14 cellular contexts compared by ENCODE assay signal in the genomic region with DNA sequence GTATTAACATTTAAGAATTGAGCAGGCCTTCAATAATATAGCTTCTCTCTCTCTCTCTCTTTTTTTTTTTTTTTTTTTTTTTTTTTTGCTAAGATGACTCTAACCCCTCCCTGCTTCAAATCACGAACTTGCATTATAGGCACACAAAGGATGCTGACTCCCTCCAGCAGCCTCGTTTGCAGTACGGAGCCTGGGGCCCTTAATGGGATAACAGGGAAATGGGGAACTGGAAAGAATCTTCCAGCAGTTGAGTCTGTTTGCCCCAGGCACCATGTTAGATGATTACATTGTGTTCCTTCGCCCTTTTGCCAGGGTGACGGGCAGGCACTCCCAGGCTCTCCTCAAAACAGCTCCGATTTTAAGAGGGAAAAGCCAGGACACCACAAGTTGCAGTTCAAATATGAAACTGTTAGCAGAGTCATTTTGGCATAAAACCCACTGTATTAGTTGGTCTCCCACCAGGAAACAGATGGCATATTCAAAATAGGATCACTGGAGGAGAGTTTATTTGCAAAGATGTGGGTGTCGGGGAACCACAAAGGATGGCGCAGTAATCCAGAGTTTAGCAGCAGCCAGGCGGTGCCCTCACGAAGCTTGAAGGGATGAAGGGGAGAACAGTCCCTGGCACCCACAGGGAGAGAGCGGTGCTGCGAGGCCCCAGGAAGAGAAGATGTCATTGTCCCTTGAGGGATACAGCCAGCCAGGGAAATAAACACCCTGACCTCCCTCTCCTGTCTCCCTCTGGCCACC. TPM values are rescaled to one million over a fixed set of nuclear protein-coding genes. Genes with fewer than 3 reads are reported as not detected.
DNase-seq lines count a peak whose midpoint lies in the region; ATAC-seq, FAIRE-seq and TF ChIP-seq lines count a peak whose summit lies in the region.
"Had no signal": no experiment of that assay in that cellular context is flagged by ENCODE, and none has a peak within 500 bp of the region (broad histone marks: within the 10 kb centered on the region; RNA-seq: fewer than 3 reads in every experiment).

No MANE protein-coding gene starts in this region.

- no peaks in the 10 kb centered on the region for H3K27me3 ChIP-seq in BLaER1 treated with 17β-estradiol and CSF1 and Interleukin-3, amounts not matched to agents 10 nM and 100 nM
- peaks cover 11% of the 10 kb centered on the region for H3K27me3 ChIP-seq in astrocyte (ENCODE audit: insufficient read depth, low read length)
- no peaks in the 10 kb centered on the region for H3K27me3 ChIP-seq in stomach

- H3K36me3 ChIP-seq in BLaER1 treated with 17β-estradiol and CSF1 and Interleukin-3, amounts not matched to agents 10 nM and 100 nM, result peaks cover 0 to 20% (median 0%) of the 10 kb centered on the region in 11 experiments; a peak in 3 of 22 replicates
- H3K36me3 ChIP-seq in astrocyte (ENCODE audit: insufficient read depth, low read length) (no peaks in the 10 kb centered on the region), stomach (no peaks in the 10 kb centered on the region)

- no peak for ATAC-seq in GM21529 (IDR thresholded peaks at IDR 0.05; ENCODE audit: unreplicated experiment)

- peak overlapping the region; percentile 10 for H2AFZ ChIP-seq in astrocyte (ENCODE audit: low read depth, low read length)

- TF ChIP-seq CTCF in astrocyte (IDR thresholded peaks at IDR 0.05; ENCODE audit: insufficient read depth, low read depth, low read length) (no peak), stomach (IDR thresholded peaks at IDR 0.05) (no peak)

- H3K9me3 ChIP-seq in BLaER1 treated with 17β-estradiol and CSF1 and Interleukin-3, amounts not matched to agents 10 nM and 100 nM (replicated peaks in 1 of 11), result peaks cover 0 to 2% (median under 1%) of the 10 kb centered on the region in 11 experiments; a peak in 10 of 22 replicates
- H3K9me3 ChIP-seq in astrocyte (ENCODE audit: insufficient read depth, low read depth, low read length) (no peaks in the 10 kb centered on the region), stomach (no peaks in the 10 kb centered on the region)
- H3K9me3 ChIP-seq: mucosa of descending colon had no signal

- no peaks in the 10 kb centered on the region for H3K36me3 Mint-ChIP-seq in astrocyte (ENCODE audit: low read depth, unreplicated experiment)
- H3K36me3 Mint-ChIP-seq: activated naive CD4-positive, alpha-beta T cell treated with anti-CD3 and anti-CD28 coated beads, Interleukin-2, amount 50 U/mL, for 72 hours had no signal

- no peaks in the 10 kb centered on the region for H3K79me2 ChIP-seq in astrocyte (ENCODE audit: insufficient read depth, low read length)

- H3K9ac ChIP-seq in BLaER1 treated with 17β-estradiol and CSF1 and Interleukin-3, amounts not matched to agents 10 nM and 100 nM, result peak overlapping the region in 4 of 11 experiments; percentile 2 to 50 (median 29); a peak in 5 of 22 replicates
- H3K9ac ChIP-seq in astrocyte (ENCODE audit: low read length), result no peak overlapping the region

- FAIRE-seq in astrocyte (lab: Jason Lieb, UNC), result no peak

- H3K4me3 Mint-ChIP-seq in astrocyte (ENCODE audit: unreplicated experiment), result no peak overlapping the region

- no peak overlapping the region for H3K27ac Mint-ChIP-seq in astrocyte (ENCODE audit: unreplicated experiment)

- peak overlapping the region in 9 of 11 experiments; percentile 16 to 74 (median 56); a peak in 13 of 22 replicates for H3K27ac ChIP-seq in BLaER1 treated with 17β-estradiol and CSF1 and Interleukin-3, amounts not matched to agents 10 nM and 100 nM
- no peak overlapping the region for H3K27ac ChIP-seq in astrocyte (ENCODE audit: low read depth, low read length)
- H3K27ac ChIP-seq in stomach, result no peak overlapping the region

- H3K4me3 ChIP-seq in BLaER1 treated with 17β-estradiol and CSF1 and Interleukin-3, amounts not matched to agents 10 nM and 100 nM, result no peak overlapping the region
- H3K4me3 ChIP-seq in astrocyte (ENCODE audit: insufficient read depth, low read depth, low read length), result no peak overlapping the region
- H3K4me3 ChIP-seq in stomach, result no peak overlapping the region
- H3K4me3 ChIP-seq: mucosa of descending colon had no signal

- peaks cover 37 to 60% (median 39%) of the 10 kb centered on the region in 10 experiments for H3K4me1 ChIP-seq in BLaER1 treated with 17β-estradiol and CSF1 and Interleukin-3, amounts not matched to agents 10 nM and 100 nM
- H3K4me1 ChIP-seq in astrocyte (ENCODE audit: insufficient read depth, low read length), result peaks cover 3% of the 10 kb centered on the region
- H3K4me1 ChIP-seq in stomach, result no peaks in the 10 kb centered on the region

- peaks cover 4% of the 10 kb centered on the region for H3K9me3 Mint-ChIP-seq in astrocyte (ENCODE audit: unreplicated experiment)
- H3K9me3 Mint-ChIP-seq: activated naive CD4-positive, alpha-beta T cell treated with anti-CD3 and anti-CD28 coated beads, Interleukin-2, amount 50 U/mL, for 72 hours; T-helper 2 cell treated with Interferon-gamma antibody and Interleukin-4, amounts not matched to agents 5 μg/mL and 100 μg/mL, for 36 hours had no signal

- H3K4me1 Mint-ChIP-seq in astrocyte (ENCODE audit: low read depth, unreplicated experiment), result no peaks in the 10 kb centered on the region

- TF ChIP-seq POLR2A in stomach (IDR thresholded peaks at IDR 0.05), result no peak

- H3K27me3 Mint-ChIP-seq in astrocyte (ENCODE audit: low read depth, unreplicated experiment), result peaks cover 16% of the 10 kb centered on the region

- H3K4me2 ChIP-seq in BLaER1 treated with 17β-estradiol and CSF1 and Interleukin-3, amounts not matched to agents 10 nM and 100 nM, result peak overlapping the region; percentile 76 to 89 (median 83)
- H3K4me2 ChIP-seq in astrocyte (ENCODE audit: low read length), result no peak overlapping the region

- WGBS in stomach, 5 donors, result 62 to 70% (median 65%) methylated on average over 12 of the region's 12 CpGs

- no peak for TF ChIP-seq EP300 in stomach (IDR thresholded peaks at IDR 0.05)

- intact Hi-C loops in stomach (cut with DNase I; ENCODE audit: low total_unique reads), result no loop called here

- DNase-seq in GDM1 (lab: John Stamatoyannopoulos, UW) (peak; percentile 45), astrocyte (ENCODE audit: low read depth) (no peak), midbrain (lab: John Stamatoyannopoulos, UW) (peak; percentile 44), NCI-H2029 (lab: John Stamatoyannopoulos, UW) (no peak), stomach (no peak)
- DNase-seq in stimulated activated CD4-positive, alpha-beta T cell treated with anti-CD3 and anti-CD28 coated beads, Interleukin-2, amount 100 ng/mL, for 48 hours, result no peak
- DNase-seq: NCI-H2171, right cardiac atrium had no signal

- H4K20me1 ChIP-seq in BLaER1 treated with 17β-estradiol and CSF1 and Interleukin-3, amounts not matched to agents 10 nM and 100 nM, result no peaks in the 10 kb centered on the region
- H4K20me1 ChIP-seq in astrocyte (ENCODE audit: insufficient read depth, low read length), result no peaks in the 10 kb centered on the region

RNA-seq across cellular contexts. Expression of a gene that starts 26.5 kb away (rescaled TPM):
- total RNA-seq in astrocyte, result not detected in 2 replicates
- under 1 TPM in 1 of 5 donors, not detected in 4; 0.45 TPM for total RNA-seq in stomach
- 1 to 10 TPM in 2 of 3 donors, under 1 TPM in 1; 0.76 to 2.2 (median 1.4) TPM for polyA plus RNA-seq in stomach
- total RNA-seq: activated naive CD4-positive, alpha-beta T cell treated with anti-CD3 and anti-CD28 coated beads, Interleukin-2, amount 50 U/mL, for 72 hours; fibroblast of villous mesenchyme; right cardiac atrium had no signal

Comparison
In these comparisons a context has a peak if more than half of its experiments do, and no peak if none do; other contexts are left out.
1. H3K27ac ChIP-seq: peak in BLaER1 treated with 17β-estradiol and CSF1 and Interleukin-3, amounts not matched to agents 10 nM and 100 nM (9 of 11); none in astrocyte (single experiment) and stomach (0 of 5).
2. DNase-seq: peak in GDM1 (single experiment) and midbrain (single experiment); none in astrocyte (single experiment), NCI-H2029 (single experiment), stomach (single experiment) and stimulated activated CD4-positive, alpha-beta T cell treated with anti-CD3 and anti-CD28 coated beads, Interleukin-2, amount 100 ng/mL, for 48 hours (0 of 2).